ENCODE assay signal across 8 cellular contexts in the genomic region with DNA sequence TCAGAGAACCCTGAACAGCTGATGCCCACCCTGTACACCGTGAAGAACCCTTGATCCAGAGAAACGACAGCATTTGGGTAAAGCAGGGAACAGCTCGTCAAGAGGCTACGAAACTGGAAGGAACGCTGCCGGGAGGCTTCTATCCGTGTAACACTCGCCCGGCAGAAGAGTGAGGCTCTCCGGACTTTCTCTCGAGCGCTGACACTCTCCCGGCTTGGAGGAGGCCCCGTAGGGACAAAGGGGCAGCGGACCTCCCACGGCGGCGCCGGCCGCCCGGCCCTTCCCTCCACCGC. TPM values are rescaled to one million over a fixed set of nuclear protein-coding genes. Genes with fewer than 3 reads are reported as not detected.
DNase-seq lines count a peak whose midpoint lies in the region; ATAC-seq and TF ChIP-seq lines count a peak whose summit lies in the region.

No MANE protein-coding gene starts in this region.

- TF ChIP-seq CTCF in thoracic aorta (IDR thresholded peaks at IDR 0.05), result no peak

- peak overlapping the region; percentile 88 for H3K4me3 Mint-ChIP-seq in activated CD4-positive, alpha-beta T cell treated with anti-CD3 and anti-CD28 coated beads, Interleukin-2, amount 10 ng/mL, durations not matched to agents 24 days and 14 days

- no peaks in the 10 kb centered on the region for H3K9me3 Mint-ChIP-seq in activated CD4-positive, alpha-beta T cell treated with anti-CD3 and anti-CD28 coated beads, Interleukin-2, amount 10 ng/mL, durations not matched to agents 24 days and 14 days
- no peaks in the 10 kb centered on the region for H3K9me3 Mint-ChIP-seq in activated naive CD4-positive, alpha-beta T cell treated with anti-CD3 and anti-CD28 coated beads, Interleukin-2, amount 50 U/mL, for 72 hours

- H3K9me3 ChIP-seq in thoracic aorta, result no peaks in the 10 kb centered on the region

- H3K4me3 ChIP-seq in thoracic aorta, result peak overlapping the region; percentile 73

- peaks cover 29% of the 10 kb centered on the region for H3K4me1 Mint-ChIP-seq in activated CD4-positive, alpha-beta T cell treated with anti-CD3 and anti-CD28 coated beads, Interleukin-2, amount 10 ng/mL, durations not matched to agents 24 days and 14 days

- no peaks in the 10 kb centered on the region for H3K27me3 Mint-ChIP-seq in activated CD4-positive, alpha-beta T cell treated with anti-CD3 and anti-CD28 coated beads, Interleukin-2, amount 10 ng/mL, durations not matched to agents 24 days and 14 days

- H3K36me3 ChIP-seq in thoracic aorta, result peaks cover 5% of the 10 kb centered on the region

- peaks cover 24% of the 10 kb centered on the region for H3K36me3 Mint-ChIP-seq in activated CD4-positive, alpha-beta T cell treated with anti-CD3 and anti-CD28 coated beads, Interleukin-2, amount 10 ng/mL, durations not matched to agents 24 days and 14 days (ENCODE audit: low read depth)
- H3K36me3 Mint-ChIP-seq in activated naive CD4-positive, alpha-beta T cell treated with anti-CD3 and anti-CD28 coated beads, Interleukin-2, amount 50 U/mL, for 72 hours, result no peaks in the 10 kb centered on the region

- DNase-seq in activated CD4-positive, alpha-beta T cell treated with anti-CD3 and anti-CD28 coated beads, Interleukin-2, amount 10 ng/mL, durations not matched to agents 24 days and 14 days, result no peak
- DNase-seq in activated CD4-positive, alpha-beta T cell treated with anti-CD3 and anti-CD28 coated beads for 4 hours, result no peak
- DNase-seq in activated naive CD4-positive, alpha-beta T cell treated with anti-CD3 and anti-CD28 coated beads, Interleukin-2, amount 50 U/mL, for 72 hours (ENCODE audit: low spot score in 2 of 2), result no peak
- peak; percentile 27 for DNase-seq in inferior parietal cortex (ENCODE audit: extremely low spot score)
- DNase-seq in thoracic aorta (ENCODE audit: low spot score), result no peak
- DNase-seq in LoVo (ENCODE audit: low spot score), result no peak

- ATAC-seq in activated naive CD4-positive, alpha-beta T cell treated with anti-CD3 and anti-CD28 coated beads, Interleukin-2, amount 50 U/mL, for 72 hours, result no peak
- no peak for ATAC-seq in thoracic aorta (ENCODE audit: insufficient number of reproducible peaks, low FRiP score, low read depth)
- ATAC-seq in HG02798 (IDR thresholded peaks at IDR 0.05; ENCODE audit: poor library complexity, unreplicated experiment), result no peak
- no peak for ATAC-seq in GM21360 (IDR thresholded peaks at IDR 0.05; ENCODE audit: unreplicated experiment)

- no peaks in the 10 kb centered on the region for H3K27me3 ChIP-seq in thoracic aorta (replicated peaks; ENCODE audit: insufficient read depth)

- peaks cover 26 to 44% of the 10 kb centered on the region in 2 donors for H3K4me1 ChIP-seq in thoracic aorta (ENCODE audit: control insufficient read depth in 1 of 2, low read depth in 2 of 2)

- H3K27ac Mint-ChIP-seq in activated CD4-positive, alpha-beta T cell treated with anti-CD3 and anti-CD28 coated beads, Interleukin-2, amount 10 ng/mL, durations not matched to agents 24 days and 14 days, result peak overlapping the region; percentile 86
- H3K27ac Mint-ChIP-seq in activated naive CD4-positive, alpha-beta T cell treated with anti-CD3 and anti-CD28 coated beads, Interleukin-2, amount 50 U/mL, for 72 hours, result peak overlapping the region; percentile 76 to 90

- intact Hi-C loops in activated CD4-positive, alpha-beta T cell treated with anti-CD3 and anti-CD28 coated beads, Interleukin-2, amount 10 ng/mL, durations not matched to agents 24 days and 14 days (cut with micrococcal nuclease), result loop anchor here (1.0 to 10.0 kb wide), 4 partner anchors 17 to 1846 kb away; partner anchors contain the start of genes HYAL3 and NAA80

- H3K27ac ChIP-seq in thoracic aorta, result peak overlapping the region; percentile 91 to 97

RNA-seq across cellular contexts. Expression of gene HYAL2, which starts 1.7 kb away (rescaled TPM):
- 14.4 and 16.3 TPM in 2 replicates for total RNA-seq in activated CD4-positive, alpha-beta T cell treated with anti-CD3 and anti-CD28 coated beads, Interleukin-2, amount 10 ng/mL, durations not matched to agents 24 days and 14 days
- 1 to 10 TPM; 4.2 to 6.1 TPM for total RNA-seq in activated naive CD4-positive, alpha-beta T cell treated with anti-CD3 and anti-CD28 coated beads, Interleukin-2, amount 50 U/mL, for 72 hours
- 10 to 100 TPM; 86.5 to 87.5 TPM for total RNA-seq in thoracic aorta

RNA-seq across cellular contexts. Expression of gene TUSC2, which starts 7.2 kb away (rescaled TPM):
- 24.4 and 25.0 TPM in 2 replicates for total RNA-seq in activated CD4-positive, alpha-beta T cell treated with anti-CD3 and anti-CD28 coated beads, Interleukin-2, amount 10 ng/mL, durations not matched to agents 24 days and 14 days
- 10 to 100 TPM; 10.7 to 20.1 TPM for total RNA-seq in activated naive CD4-positive, alpha-beta T cell treated with anti-CD3 and anti-CD28 coated beads, Interleukin-2, amount 50 U/mL, for 72 hours
- total RNA-seq in thoracic aorta, result 10 to 100 TPM; 12.6 to 19.4 TPM

RNA-seq across cellular contexts. Expression of gene HYAL1, which starts 17.4 kb away (rescaled TPM):
- 0.28 and 0.50 TPM in 2 replicates for total RNA-seq in activated CD4-positive, alpha-beta T cell treated with anti-CD3 and anti-CD28 coated beads, Interleukin-2, amount 10 ng/mL, durations not matched to agents 24 days and 14 days
- under 1 TPM in 1 of 2 donors, not detected in 1; 0.39 TPM for total RNA-seq in activated naive CD4-positive, alpha-beta T cell treated with anti-CD3 and anti-CD28 coated beads, Interleukin-2, amount 50 U/mL, for 72 hours
- 1 to 10 TPM; 5.8 to 6.1 TPM for total RNA-seq in thoracic aorta

RNA-seq across cellular contexts. Expression of gene RASSF1, which starts 19.8 kb away (rescaled TPM):
- total RNA-seq in activated CD4-positive, alpha-beta T cell treated with anti-CD3 and anti-CD28 coated beads, Interleukin-2, amount 10 ng/mL, durations not matched to agents 24 days and 14 days, result 68.3 and 68.8 TPM in 2 replicates
- total RNA-seq in activated naive CD4-positive, alpha-beta T cell treated with anti-CD3 and anti-CD28 coated beads, Interleukin-2, amount 50 U/mL, for 72 hours, result 10 to 100 TPM; 68.3 to 83.1 TPM
- 10 to 100 TPM; 45.2 to 72.2 TPM for total RNA-seq in thoracic aorta

RNA-seq across cellular contexts. Expression of gene HYAL3, which starts 21.6 kb away (rescaled TPM):
- 7.1 and 7.3 TPM in 2 replicates for total RNA-seq in activated CD4-positive, alpha-beta T cell treated with anti-CD3 and anti-CD28 coated beads, Interleukin-2, amount 10 ng/mL, durations not matched to agents 24 days and 14 days
- 1 to 10 TPM; 4.3 to 6.6 TPM for total RNA-seq in activated naive CD4-positive, alpha-beta T cell treated with anti-CD3 and anti-CD28 coated beads, Interleukin-2, amount 50 U/mL, for 72 hours
- 1 to 10 TPM in 1 of 2 donors, under 1 TPM in 1; 0.35 to 1.4 TPM for total RNA-seq in thoracic aorta
